Comparison of ENCODE assay signal across 8 cellular contexts in genomic region chr2:112692496-112692911, GRCh38. TPM values are rescaled to one million over a fixed set of nuclear protein-coding genes. Genes with fewer than 3 reads are reported as not detected.
DNase-seq lines count a peak whose midpoint lies in the region; ATAC-seq and TF ChIP-seq lines count a peak whose summit lies in the region.

No MANE protein-coding gene starts in this region.

- H4K91ac ChIP-seq in H9 (ENCODE audit: insufficient read length, low read depth, low read length) = no peak overlapping the region

- H3K14ac ChIP-seq in H9 (ENCODE audit: insufficient read depth, low read length) = no peak overlapping the region

- H4K5ac ChIP-seq in H9 (ENCODE audit: insufficient read length, low read depth, low read length) = no peak overlapping the region

- H3K9ac ChIP-seq in H9 (ENCODE audit: extremely low read depth, insufficient read length, low read length) (no peak overlapping the region), Loucy (ENCODE audit: low read depth, low read length, poor library complexity, severe bottlenecking) (peak overlapping the region; percentile 79)

- TF ChIP-seq CTCF in GM12865 (IDR thresholded peaks at IDR 0.05; ENCODE audit: insufficient read depth, low read depth, low read length, missing control alignments) (no peak), H9 (conservative IDR thresholded peaks at IDR 0.05) (no peak), Loucy (conservative IDR thresholded peaks at IDR 0.05; ENCODE audit: low read length) (no peak), right lobe of liver (IDR thresholded peaks at IDR 0.05) (no peak), BE2C (IDR thresholded peaks at IDR 0.05; ENCODE audit: low read depth, low read length) (no peak)

- H3K4me3 Mint-ChIP-seq in H9 = no peak overlapping the region
- peak overlapping the region; percentile 25 for H3K4me3 Mint-ChIP-seq in stimulated activated naive CD8-positive, alpha-beta T cell treated with anti-CD3 and anti-CD28 coated beads, Interleukin-15, Interleukin-2, amounts not matched to agents 100 ng/mL and 50 ng/mL, for 24 hours

- H2BK15ac ChIP-seq in H9 (ENCODE audit: low read depth, low read length) = no peak overlapping the region

- no peaks in the 10 kb centered on the region for H3K9me3 Mint-ChIP-seq in H9
- no peaks in the 10 kb centered on the region for H3K9me3 Mint-ChIP-seq in stimulated activated naive CD8-positive, alpha-beta T cell treated with anti-CD3 and anti-CD28 coated beads, Interleukin-15, Interleukin-2, amounts not matched to agents 100 ng/mL and 50 ng/mL, for 24 hours

- H3K18ac ChIP-seq in H9 (ENCODE audit: insufficient read length, low read depth, low read length) = peak overlapping the region; percentile 24

- no peaks in the 10 kb centered on the region for H3K79me2 ChIP-seq in H9 (ENCODE audit: insufficient read depth, low read length)
- no peaks in the 10 kb centered on the region for H3K79me2 ChIP-seq in Loucy (ENCODE audit: insufficient read depth, low read length)

- H2AK5ac ChIP-seq in H9 (ENCODE audit: insufficient read length, low read length) = no peak overlapping the region

- H3T11ph ChIP-seq in H9 (ENCODE audit: low read length) = no peak overlapping the region

- H2BK12ac ChIP-seq in H9 (ENCODE audit: insufficient read length, low read depth, low read length) = no peak overlapping the region

- peak; percentile 64 to 89 (median 78) for ATAC-seq in right lobe of liver

- H3K4me3 ChIP-seq in GM12865 (ENCODE audit: low read depth, low read length) (no peak overlapping the region), Loucy (ENCODE audit: low read length, poor library complexity, severe bottlenecking) (peak overlapping the region; percentile 8), right lobe of liver (no peak overlapping the region), BE2C (ENCODE audit: low read depth, low read length) (no peak overlapping the region)

- intact Hi-C loops in right lobe of liver (cut with DNase I) = no loop called here

- H3K36me3 Mint-ChIP-seq in H9 (ENCODE audit: insufficient read depth in 1 of 3, low read depth in 3 of 3) = no peaks in the 10 kb centered on the region
- H3K36me3 Mint-ChIP-seq in stimulated activated naive CD8-positive, alpha-beta T cell treated with anti-CD3 and anti-CD28 coated beads, Interleukin-15, Interleukin-2, amounts not matched to agents 100 ng/mL and 50 ng/mL, for 24 hours (ENCODE audit: low read depth) = no peaks in the 10 kb centered on the region

- H3K4me1 ChIP-seq in H9 (ENCODE audit: insufficient read depth, low read length) (peaks cover 2% of the 10 kb centered on the region; the same call in 1 of the 2 replicates), Loucy (ENCODE audit: insufficient read depth, low read length, poor library complexity, severe bottlenecking) (peaks cover 27% of the 10 kb centered on the region), right lobe of liver (no peaks in the 10 kb centered on the region), BE2C (no peaks in the 10 kb centered on the region)

- no peak overlapping the region for H3K56ac ChIP-seq in H9 (ENCODE audit: insufficient read length, low read depth, low read length)

- no peak overlapping the region for H3K23ac ChIP-seq in H9 (ENCODE audit: insufficient read length, low read depth, low read length)

- H3K79me1 ChIP-seq in H9 (ENCODE audit: insufficient read depth, low read depth, low read length, poor library complexity, severe bottlenecking) = no peaks in the 10 kb centered on the region

- TF ChIP-seq POLR2A in right lobe of liver (IDR thresholded peaks at IDR 0.05) = no peak

- H3K27ac ChIP-seq in H9 (ENCODE audit: insufficient read length, low read depth, low read length) (no peak overlapping the region), right lobe of liver (no peak overlapping the region)

- no peak overlapping the region for H2AFZ ChIP-seq in H9 (ENCODE audit: low read length)
- H2AFZ ChIP-seq in Loucy (ENCODE audit: low read length) = no peak overlapping the region

- no peak overlapping the region for H3K4me2 ChIP-seq in H9 (ENCODE audit: insufficient read depth, insufficient read length, low read length)
- peak overlapping the region; percentile 23 for H3K4me2 ChIP-seq in Loucy (ENCODE audit: low read depth, low read length, poor library complexity, severe bottlenecking)

- no peaks in the 10 kb centered on the region for H4K20me1 ChIP-seq in H9 (ENCODE audit: control insufficient read depth, insufficient read depth, insufficient read length)
- no peaks in the 10 kb centered on the region for H4K20me1 ChIP-seq in Loucy (ENCODE audit: insufficient read depth, low read length, poor library complexity, severe bottlenecking)

- H3K23me2 ChIP-seq in H9 (ENCODE audit: insufficient read length, low read depth, low read length, poor library complexity, severe bottlenecking) = no peaks in the 10 kb centered on the region

- no peak overlapping the region for H2BK5ac ChIP-seq in H9 (ENCODE audit: insufficient read length, low read length)

- H3K27me3 Mint-ChIP-seq in H9 (ENCODE audit: low read depth) = no peaks in the 10 kb centered on the region; the same call in 1 of the 2 replicates
- no peaks in the 10 kb centered on the region for H3K27me3 Mint-ChIP-seq in stimulated activated naive CD8-positive, alpha-beta T cell treated with anti-CD3 and anti-CD28 coated beads, Interleukin-15, Interleukin-2, amounts not matched to agents 100 ng/mL and 50 ng/mL, for 24 hours

- H3K27me3 ChIP-seq in H9 (ENCODE audit: insufficient read depth, low read length) = no peaks in the 10 kb centered on the region
- no peaks in the 10 kb centered on the region for H3K27me3 ChIP-seq in Loucy (ENCODE audit: insufficient read depth, low read length, poor library complexity, severe bottlenecking)
- no peaks in the 10 kb centered on the region for H3K27me3 ChIP-seq in right lobe of liver
- H3K27me3 ChIP-seq in BE2C = no peaks in the 10 kb centered on the region

- no peak overlapping the region for H2BK120ac ChIP-seq in H9 (ENCODE audit: low read depth, low read length, poor library complexity, severe bottlenecking)

- H3K9me3 ChIP-seq in H9 (ENCODE audit: control insufficient read depth, low read depth, low read length) = no peaks in the 10 kb centered on the region
- no peaks in the 10 kb centered on the region for H3K9me3 ChIP-seq in Loucy (ENCODE audit: insufficient read depth, low read depth, low read length)
- no peaks in the 10 kb centered on the region for H3K9me3 ChIP-seq in right lobe of liver
- H3K9me3 ChIP-seq in BE2C = no peaks in the 10 kb centered on the region

- peak overlapping the region in 1 of 3 experiments; percentile 89; a peak in 2 of 7 replicates for H3K27ac Mint-ChIP-seq in H9
- peak overlapping the region; percentile 46 for H3K27ac Mint-ChIP-seq in stimulated activated naive CD8-positive, alpha-beta T cell treated with anti-CD3 and anti-CD28 coated beads, Interleukin-15, Interleukin-2, amounts not matched to agents 100 ng/mL and 50 ng/mL, for 24 hours

- DNase-seq in GM12865 (ENCODE audit: low read depth) = peak; percentile 92
- peak; percentile 74 for DNase-seq in H9
- DNase-seq in T-helper 2 cell = peak in 3 of 5 experiments; percentile 12 to 93 (median 48)
- DNase-seq in brain pericyte (ENCODE audit: low read depth, low spot score) = peak; percentile 94
- peak; percentile 50 to 74 (median 73) for DNase-seq in right lobe of liver
- no peak for DNase-seq in BE2C

- no peak overlapping the region for H3K4ac ChIP-seq in H9 (ENCODE audit: low read depth, low read length)

- WGBS in H9 (ENCODE audit: extremely low coverage, insufficient read length, low lambda C conversion rate) = no CpG with 5 or more reads among the region's 5 CpGs
- no CpG with 5 or more reads among the region's 5 CpGs for WGBS in right lobe of liver (ENCODE audit: insufficient coverage, low coverage, low lambda C conversion rate, missing lambda C conversion rate)

- peaks cover 8% of the 10 kb centered on the region in 2 experiments for H3K4me1 Mint-ChIP-seq in H9
- H3K4me1 Mint-ChIP-seq in stimulated activated naive CD8-positive, alpha-beta T cell treated with anti-CD3 and anti-CD28 coated beads, Interleukin-15, Interleukin-2, amounts not matched to agents 100 ng/mL and 50 ng/mL, for 24 hours (ENCODE audit: low read depth) = peaks cover 33% of the 10 kb centered on the region

- no peaks in the 10 kb centered on the region for H3K9me2 ChIP-seq in Loucy (replicated peaks; ENCODE audit: low read depth, low read length)

- no peak overlapping the region for H4K8ac ChIP-seq in H9 (replicated peaks; ENCODE audit: insufficient read length, low read depth, low read length)

- no peak overlapping the region for H2BK20ac ChIP-seq in H9 (ENCODE audit: low read depth, low read length, poor library complexity, severe bottlenecking)

- no peaks in the 10 kb centered on the region for H3F3A ChIP-seq in Loucy (ENCODE audit: low read depth)

- no peaks in the 10 kb centered on the region for H3K36me3 ChIP-seq in Loucy (ENCODE audit: insufficient read depth, low read length)
- no peaks in the 10 kb centered on the region for H3K36me3 ChIP-seq in right lobe of liver
- H3K36me3 ChIP-seq in BE2C = no peaks in the 10 kb centered on the region

RNA-seq across cellular contexts. Expression of gene NT5DC4, which starts 28.3 kb away (rescaled TPM):
- total RNA-seq in H9 (2021) (not detected in 2 replicates), right lobe of liver (not detected)
- polyA plus RNA-seq in BE2C (2012; ENCODE audit: insufficient read depth, insufficient read length, low read depth) = not detected

RNA-seq across cellular contexts. Expression of gene SLC20A1, which starts 46.8 kb away (rescaled TPM):
- total RNA-seq in H9 (2021) = 120 and 123 TPM in 2 replicates
- total RNA-seq in right lobe of liver = 100 to 1,000 TPM in 1 of 6 experiments, 10 to 100 TPM in 5; 14.3 to 103 (median 26.8) TPM
- 24.0 TPM for polyA plus RNA-seq in BE2C (2012; ENCODE audit: insufficient read depth, insufficient read length, low read depth)
